In the genomic region with DNA sequence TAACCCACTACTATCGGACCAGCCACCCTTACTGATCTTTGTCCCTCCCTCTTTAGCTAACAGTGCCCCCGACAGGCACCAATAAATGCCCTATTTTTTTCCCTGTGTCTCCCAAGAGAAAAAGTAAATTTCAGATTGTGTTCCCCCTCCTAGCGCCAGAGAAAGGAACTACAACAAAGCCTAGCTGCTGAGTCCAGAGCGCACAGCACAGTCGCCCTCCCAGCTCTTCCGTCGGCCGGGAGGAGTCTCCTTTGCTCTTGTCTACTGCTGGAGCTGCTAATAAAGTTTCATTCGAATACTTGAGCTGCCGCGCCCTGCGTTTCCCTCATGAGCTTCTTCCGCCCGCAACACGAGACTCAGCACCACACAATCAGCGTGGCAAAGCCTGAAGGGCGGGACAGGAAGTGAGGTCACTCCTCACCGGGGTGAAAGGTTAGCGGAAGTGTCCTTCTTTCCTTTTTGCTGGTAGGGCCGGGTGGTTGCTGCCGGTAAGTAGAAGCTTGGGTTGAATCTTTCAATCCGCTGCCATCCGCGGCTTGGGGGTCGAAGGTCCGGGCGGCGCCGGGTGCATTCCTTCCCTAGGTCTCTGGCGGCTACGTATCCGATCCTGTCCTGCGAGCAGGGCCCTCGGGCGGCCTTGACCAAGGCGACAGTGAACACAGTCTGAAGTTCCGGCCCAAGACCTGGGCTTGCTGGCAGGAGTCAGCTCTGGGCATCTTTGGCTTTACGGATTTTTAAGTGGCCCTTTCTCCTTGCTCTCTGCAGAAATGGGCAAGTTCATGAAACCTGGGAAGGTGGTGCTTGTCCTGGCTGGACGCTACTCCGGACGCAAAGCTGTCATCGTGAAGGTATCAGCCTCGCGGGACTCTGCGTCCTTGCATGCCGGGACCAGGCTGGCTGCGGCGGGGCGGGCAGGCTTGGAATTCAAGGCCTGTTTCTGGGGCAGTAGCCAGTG, we compare ENCODE assay signal across 7 cellular contexts. TPM values are rescaled to one million over a fixed set of nuclear protein-coding genes. Genes with fewer than 3 reads are reported as not detected.
A peak's percentile ranks its signal among the peaks of the same experiment; 100 is the strongest.
DNase-seq lines count a peak whose midpoint lies in the region; ATAC-seq, FAIRE-seq and TF ChIP-seq lines count a peak whose summit lies in the region.

A gene (plus strand): TSS at position 436 of the 955 bp plus-strand sequence. CDS start 332 bp downstream, at position 768.

- peak within 1 kb of the TSS; percentile 98 for H3K4me3 ChIP-seq in astrocyte (ENCODE audit: insufficient read depth, low read depth, low read length)

- peak within 1 kb of the TSS; percentile 96 for H3K4me3 Mint-ChIP-seq in T-helper 2 cell treated with Interferon-gamma antibody and Interleukin-4, amounts not matched to agents 5 μg/mL and 100 μg/mL, for 36 hours
- peak within 1 kb of the TSS; percentile 99 for H3K4me3 Mint-ChIP-seq in astrocyte (ENCODE audit: unreplicated experiment)

- H3K9me3 ChIP-seq in astrocyte (ENCODE audit: insufficient read depth, low read depth, low read length): no peaks in the 10 kb centered on the region

- H3K27ac ChIP-seq in astrocyte (ENCODE audit: low read depth, low read length): peak within 1 kb of the TSS; percentile 93

- H3K4me2 ChIP-seq in astrocyte (ENCODE audit: low read length): peak within 1 kb of the TSS; percentile 96

- peak within 1 kb of the TSS; percentile 69 for H2AFZ ChIP-seq in astrocyte (ENCODE audit: low read depth, low read length)

- TF ChIP-seq CTCF in astrocyte (IDR thresholded peaks at IDR 0.05; ENCODE audit: insufficient read depth, low read depth, low read length): peak; percentile 83

- no peaks in the 10 kb centered on the region for H3K27me3 Mint-ChIP-seq in T-helper 2 cell treated with Interferon-gamma antibody and Interleukin-4, amounts not matched to agents 5 μg/mL and 100 μg/mL, for 36 hours (ENCODE audit: low read depth)
- no peaks in the 10 kb centered on the region for H3K27me3 Mint-ChIP-seq in astrocyte (ENCODE audit: low read depth, unreplicated experiment)

- peaks cover 47% of the 10 kb centered on the region for H3K36me3 Mint-ChIP-seq in T-helper 2 cell treated with Interferon-gamma antibody and Interleukin-4, amounts not matched to agents 5 μg/mL and 100 μg/mL, for 36 hours (ENCODE audit: low read depth)
- H3K36me3 Mint-ChIP-seq in astrocyte (ENCODE audit: low read depth, unreplicated experiment): peaks cover 34% of the 10 kb centered on the region

- H4K20me1 ChIP-seq in astrocyte (ENCODE audit: insufficient read depth, low read length): peaks cover 46% of the 10 kb centered on the region

- H3K27ac Mint-ChIP-seq in T-helper 2 cell treated with Interferon-gamma antibody and Interleukin-4, amounts not matched to agents 5 μg/mL and 100 μg/mL, for 36 hours: peak within 1 kb of the TSS; percentile 99
- H3K27ac Mint-ChIP-seq in astrocyte (ENCODE audit: unreplicated experiment): peak within 1 kb of the TSS; percentile 99

- peak; percentile 92 for ATAC-seq in GM18498 (IDR thresholded peaks at IDR 0.05; ENCODE audit: unreplicated experiment)
- peak; percentile 87 for ATAC-seq in HG02943 (IDR thresholded peaks at IDR 0.05; ENCODE audit: low read depth, unreplicated experiment)

- no peaks in the 10 kb centered on the region for H3K9me3 Mint-ChIP-seq in T-helper 2 cell treated with Interferon-gamma antibody and Interleukin-4, amounts not matched to agents 5 μg/mL and 100 μg/mL, for 36 hours
- no peaks in the 10 kb centered on the region for H3K9me3 Mint-ChIP-seq in astrocyte (ENCODE audit: unreplicated experiment)

- peak within 1 kb of the TSS; percentile 96 for H3K9ac ChIP-seq in astrocyte (ENCODE audit: low read length)

- H3K4me1 ChIP-seq in astrocyte (ENCODE audit: insufficient read depth, low read length): peaks cover 31% of the 10 kb centered on the region

- H3K36me3 ChIP-seq in astrocyte (ENCODE audit: insufficient read depth, low read length): peaks cover 26% of the 10 kb centered on the region

- FAIRE-seq in astrocyte (lab: Jason Lieb, UNC): peak; percentile 69

- peaks cover 24% of the 10 kb centered on the region for H3K4me1 Mint-ChIP-seq in T-helper 2 cell treated with Interferon-gamma antibody and Interleukin-4, amounts not matched to agents 5 μg/mL and 100 μg/mL, for 36 hours (ENCODE audit: low read depth)
- H3K4me1 Mint-ChIP-seq in astrocyte (ENCODE audit: low read depth, unreplicated experiment): peaks cover 27% of the 10 kb centered on the region

- H3K79me2 ChIP-seq in astrocyte (ENCODE audit: insufficient read depth, low read length): peaks cover 37% of the 10 kb centered on the region

- no peaks in the 10 kb centered on the region for H3K27me3 ChIP-seq in astrocyte (ENCODE audit: insufficient read depth, low read length)

- DNase-seq in NCI-H187 treated with DMSO at 0.1 percent for 48 hours (lab: John Stamatoyannopoulos, UW) (peak; percentile 93), astrocyte (ENCODE audit: low read depth) (peak; percentile 100), hepatic stellate cell (ENCODE audit: low spot score) (peak; percentile 94), renal cortical epithelial cell (ENCODE audit: low read depth) (peak; percentile 100)
- DNase-seq in T-helper 2 cell treated with Interferon-gamma antibody and Interleukin-4, amounts not matched to agents 5 μg/mL and 100 μg/mL, for 36 hours (ENCODE audit: low spot score): peak; percentile 97

RNA-seq across cellular contexts. Expression of the gene that starts here (rescaled TPM):
- total RNA-seq in astrocyte (993 and 1,032 TPM in 2 replicates), renal cortical epithelial cell (476 and 871 TPM in 2 replicates)

Comparison
In these comparisons a context has a peak if more than half of its experiments do, and no peak if none do; other contexts are left out.
1. Peak in every context shown above with its lines: DNase-seq, ATAC-seq, H3K4me3 ChIP-seq and H3K27ac ChIP-seq.